ENCODE assay signal across 26 cellular contexts in the genomic region with DNA sequence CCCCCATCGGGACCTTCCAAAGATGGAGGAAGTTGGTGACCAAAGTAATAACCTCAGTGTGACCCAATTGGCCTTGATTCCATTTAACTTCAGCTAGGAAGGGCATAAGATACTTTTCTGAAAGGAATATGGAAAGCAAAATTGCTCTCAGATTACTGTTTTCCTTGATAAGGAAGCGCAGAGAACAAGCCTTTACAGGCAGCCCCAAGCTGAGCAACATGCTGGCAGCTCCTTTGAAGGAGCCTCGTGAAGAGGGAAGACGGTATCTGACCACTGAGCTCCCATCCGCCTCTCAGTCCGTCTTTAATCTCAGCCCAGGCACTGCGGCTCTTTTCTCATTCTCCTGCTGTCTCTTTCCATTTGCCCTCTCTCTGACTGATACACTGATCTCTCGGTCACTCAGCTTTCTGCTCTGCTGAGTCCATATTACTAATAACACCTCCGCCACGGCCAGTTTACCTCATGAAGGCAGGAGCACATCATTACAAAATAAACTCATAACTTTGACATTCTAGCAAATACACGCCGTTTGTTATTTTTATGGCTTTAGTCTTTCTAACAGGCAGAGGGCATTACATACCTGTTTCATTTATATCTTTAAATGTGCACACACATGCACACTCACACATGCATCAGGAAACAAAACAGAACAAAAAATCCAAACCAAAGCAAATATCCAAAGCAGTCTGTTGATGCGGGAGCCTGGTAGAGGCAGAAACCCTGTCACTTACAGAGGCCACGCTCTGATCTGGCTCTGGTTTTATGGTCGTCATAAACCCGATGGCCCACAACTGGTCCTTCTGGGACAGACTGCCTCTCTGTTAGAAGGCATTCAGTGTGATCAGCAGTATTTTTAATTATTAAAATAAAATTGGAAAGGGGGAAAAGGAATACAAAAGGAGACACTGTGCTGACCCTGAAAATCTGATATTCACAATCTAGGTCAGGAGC.
DNase-seq lines count a peak whose midpoint lies in the region; ATAC-seq, FAIRE-seq and TF ChIP-seq lines count a peak whose summit lies in the region.
"Had no signal": no experiment of that assay in that cellular context is flagged by ENCODE, and none has a peak within 500 bp of the region (broad histone marks: within the 10 kb centered on the region; RNA-seq: fewer than 3 reads in every experiment).

No MANE protein-coding gene starts in this region.

- peaks cover 13% of the 10 kb centered on the region for H3K36me3 Mint-ChIP-seq in GM23338 (ENCODE audit: low read depth)

- H3K4me1 ChIP-seq in GM23338 (ENCODE audit: insufficient read depth) (peaks cover 51% of the 10 kb centered on the region), kidney (ENCODE audit: control insufficient read depth in 1 of 2, insufficient read depth in 1 of 2, low read depth in 1 of 2, low read length in 2 of 2) (peaks cover 8 to 13% of the 10 kb centered on the region in 2 donors), parathyroid adenoma (peaks cover 43% of the 10 kb centered on the region)
- H3K4me1 ChIP-seq: pancreas, thyroid gland had no signal

- peak overlapping the region; percentile 58 for H3K27ac ChIP-seq in GM23338 (ENCODE audit: low read depth)
- H3K27ac ChIP-seq in kidney (ENCODE audit: low read depth in 2 of 2, low read length in 2 of 2), result peak overlapping the region; percentile 3 to 52
- H3K27ac ChIP-seq in parathyroid adenoma, result peak overlapping the region; percentile 91
- H3K27ac ChIP-seq: adrenal gland, heart right ventricle, pancreas, SK-N-MC, thyroid gland had no signal

- H3K27me3 Mint-ChIP-seq in GM23338 (ENCODE audit: insufficient read depth, low read depth, poor library complexity), result peaks cover 8% of the 10 kb centered on the region
- H3K27me3 Mint-ChIP-seq: CD4-positive, CD25-positive, alpha-beta regulatory T cell; naive thymus-derived CD8-positive, alpha-beta T cell; stimulated activated naive CD8-positive, alpha-beta T cell treated with anti-CD3 and anti-CD28 coated beads, Interleukin-15, Interleukin-2, amounts not matched to agents 100 ng/mL and 50 ng/mL, for 24 hours; T-helper 17 cell had no signal

- peak; percentile 49 for ATAC-seq in GM23338
- ATAC-seq: heart right ventricle; left lobe of liver; naive thymus-derived CD8-positive, alpha-beta T cell; sciatic nerve; T-helper 17 cell had no signal

- H3K9ac ChIP-seq in kidney (ENCODE audit: low read length in 2 of 2), result no peak overlapping the region
- no peak overlapping the region for H3K9ac ChIP-seq in parathyroid adenoma

- H3K9me3 ChIP-seq in kidney (ENCODE audit: control insufficient read depth in 1 of 2, low read length in 2 of 2), result no peaks in the 10 kb centered on the region
- H3K9me3 ChIP-seq in parathyroid adenoma (ENCODE audit: control insufficient read depth, low read length), result no peaks in the 10 kb centered on the region
- H3K9me3 ChIP-seq: adrenal gland, heart right ventricle, pancreas, thyroid gland had no signal

- FAIRE-seq in kidney (lab: Jason Lieb, UNC), result no peak
- FAIRE-seq: pancreas had no signal

- H3K79me2 ChIP-seq in GM23338 (replicated peaks; ENCODE audit: insufficient read depth), result no peaks in the 10 kb centered on the region
- H3K79me2 ChIP-seq in parathyroid adenoma, result no peaks in the 10 kb centered on the region

- no peak overlapping the region for H3K4me3 Mint-ChIP-seq in GM23338
- H3K4me3 Mint-ChIP-seq: CD4-positive, CD25-positive, alpha-beta regulatory T cell; HFFc6; naive thymus-derived CD8-positive, alpha-beta T cell; stimulated activated naive CD8-positive, alpha-beta T cell treated with anti-CD3 and anti-CD28 coated beads, Interleukin-15, Interleukin-2, amounts not matched to agents 100 ng/mL and 50 ng/mL, for 24 hours; T-helper 17 cell had no signal

- no peaks in the 10 kb centered on the region for H3K9me3 Mint-ChIP-seq in GM23338
- H3K9me3 Mint-ChIP-seq: CD4-positive, CD25-positive, alpha-beta regulatory T cell; HFFc6; naive thymus-derived CD8-positive, alpha-beta T cell; stimulated activated naive CD8-positive, alpha-beta T cell treated with anti-CD3 and anti-CD28 coated beads, Interleukin-15, Interleukin-2, amounts not matched to agents 100 ng/mL and 50 ng/mL, for 24 hours had no signal

- intact Hi-C loops in kidney (cut with DNase I), result no loop called here

- H3F3A ChIP-seq in GM23338 (replicated peaks; ENCODE audit: low read depth), result peaks cover 8% of the 10 kb centered on the region; the same call in 1 of the 2 replicates

- DNase-seq in GM23338 (ENCODE audit: low spot score), result no peak
- peak; percentile 11 for DNase-seq in amniotic epithelial cell (ENCODE audit: low read depth)
- no peak for DNase-seq in kidney
- no peak for DNase-seq in NCI-H2171 treated with DMSO at 0.1 percent for 48 hours (lab: John Stamatoyannopoulos, UW)
- DNase-seq in activated CD8-positive, alpha-beta memory T cell treated with anti-CD3 and anti-CD28 coated beads, Interleukin-2, amount 50 U/mL, for 4 hours, result no peak
- DNase-seq in amygdala (lab: John Stamatoyannopoulos, UW), result no peak
- DNase-seq in NCI-H524 treated with DMSO at 0.1 percent for 48 hours (lab: John Stamatoyannopoulos, UW), result no peak
- DNase-seq: activated CD4-positive, alpha-beta T cell treated with anti-CD3 and anti-CD28 coated beads for 48 hours; activated naive CD4-positive, alpha-beta T cell treated with Interleukin-2 at 50 U/mL for 16 hours; activated T-cell treated with anti-CD3 and anti-CD28 coated beads, Interleukin-2, amount 50 U/mL, for 48 hours; adrenal gland; CD4-positive, CD25-positive, alpha-beta regulatory T cell; heart right ventricle; HFFc6; MV-4-11; naive thymus-derived CD8-positive, alpha-beta T cell; NCI-H1694; NCI-H774; pancreas; T-helper 17 cell; thyroid gland had no signal

- H3K4me1 Mint-ChIP-seq in GM23338, result peaks cover 52% of the 10 kb centered on the region

- no peak overlapping the region for H3K4me3 ChIP-seq in GM23338
- H3K4me3 ChIP-seq in kidney (ENCODE audit: low read length in 2 of 2), result peak overlapping the region; percentile 9 to 23
- no peak overlapping the region for H3K4me3 ChIP-seq in parathyroid adenoma (ENCODE audit: low read depth, low read length)
- H3K4me3 ChIP-seq: adrenal gland, heart right ventricle, pancreas, SK-N-MC, thyroid gland had no signal

- no peak overlapping the region for H2AFZ ChIP-seq in GM23338
- peak overlapping the region; percentile 52 for H2AFZ ChIP-seq in parathyroid adenoma

- TF ChIP-seq CTCF in GM23338 (conservative IDR thresholded peaks at IDR 0.05; ENCODE audit: low read depth in 2 of 2) (no peak), kidney (IDR thresholded peaks at IDR 0.05; ENCODE audit: borderline replicate concordance, extremely low read depth, insufficient read depth) (no peak), parathyroid adenoma (IDR thresholded peaks at IDR 0.05) (no peak)

- H3K27me3 ChIP-seq in GM23338 (ENCODE audit: insufficient read depth) (no peaks in the 10 kb centered on the region), parathyroid adenoma (ENCODE audit: control insufficient read depth, insufficient read depth, low read length) (no peaks in the 10 kb centered on the region)
- H3K27me3 ChIP-seq: adrenal gland, heart right ventricle, pancreas, thyroid gland had no signal

- H3K36me3 ChIP-seq in GM23338 (ENCODE audit: insufficient read depth), result peaks cover 20% of the 10 kb centered on the region
- peaks cover 0 to 9% of the 10 kb centered on the region in 2 donors for H3K36me3 ChIP-seq in kidney (ENCODE audit: control insufficient read depth in 1 of 2, insufficient read depth in 2 of 2, low read length in 2 of 2)
- no peaks in the 10 kb centered on the region for H3K36me3 ChIP-seq in parathyroid adenoma (ENCODE audit: control insufficient read depth, insufficient read depth, low read length)
- H3K36me3 ChIP-seq: pancreas had no signal

- no peaks in the 10 kb centered on the region for H3K9me2 ChIP-seq in GM23338 (ENCODE audit: insufficient read depth)

- no peaks in the 10 kb centered on the region for H4K20me1 ChIP-seq in GM23338 (replicated peaks; ENCODE audit: insufficient read depth)

- H3K4me2 ChIP-seq in GM23338 (no peak overlapping the region), parathyroid adenoma (ENCODE audit: low read length) (no peak overlapping the region)

- H3K27ac Mint-ChIP-seq in GM23338, result peak overlapping the region; percentile 80
- H3K27ac Mint-ChIP-seq: HFFc6; stimulated activated naive CD8-positive, alpha-beta T cell treated with anti-CD3 and anti-CD28 coated beads, Interleukin-15, Interleukin-2, amounts not matched to agents 100 ng/mL and 50 ng/mL, for 24 hours; T-helper 17 cell had no signal

TF ChIP-seq in GM23338, 12 proteins besides CTCF, POLR2A, EP300 and RAD21 (continues in another document):
- TF ChIP-seq, protein P1, sequence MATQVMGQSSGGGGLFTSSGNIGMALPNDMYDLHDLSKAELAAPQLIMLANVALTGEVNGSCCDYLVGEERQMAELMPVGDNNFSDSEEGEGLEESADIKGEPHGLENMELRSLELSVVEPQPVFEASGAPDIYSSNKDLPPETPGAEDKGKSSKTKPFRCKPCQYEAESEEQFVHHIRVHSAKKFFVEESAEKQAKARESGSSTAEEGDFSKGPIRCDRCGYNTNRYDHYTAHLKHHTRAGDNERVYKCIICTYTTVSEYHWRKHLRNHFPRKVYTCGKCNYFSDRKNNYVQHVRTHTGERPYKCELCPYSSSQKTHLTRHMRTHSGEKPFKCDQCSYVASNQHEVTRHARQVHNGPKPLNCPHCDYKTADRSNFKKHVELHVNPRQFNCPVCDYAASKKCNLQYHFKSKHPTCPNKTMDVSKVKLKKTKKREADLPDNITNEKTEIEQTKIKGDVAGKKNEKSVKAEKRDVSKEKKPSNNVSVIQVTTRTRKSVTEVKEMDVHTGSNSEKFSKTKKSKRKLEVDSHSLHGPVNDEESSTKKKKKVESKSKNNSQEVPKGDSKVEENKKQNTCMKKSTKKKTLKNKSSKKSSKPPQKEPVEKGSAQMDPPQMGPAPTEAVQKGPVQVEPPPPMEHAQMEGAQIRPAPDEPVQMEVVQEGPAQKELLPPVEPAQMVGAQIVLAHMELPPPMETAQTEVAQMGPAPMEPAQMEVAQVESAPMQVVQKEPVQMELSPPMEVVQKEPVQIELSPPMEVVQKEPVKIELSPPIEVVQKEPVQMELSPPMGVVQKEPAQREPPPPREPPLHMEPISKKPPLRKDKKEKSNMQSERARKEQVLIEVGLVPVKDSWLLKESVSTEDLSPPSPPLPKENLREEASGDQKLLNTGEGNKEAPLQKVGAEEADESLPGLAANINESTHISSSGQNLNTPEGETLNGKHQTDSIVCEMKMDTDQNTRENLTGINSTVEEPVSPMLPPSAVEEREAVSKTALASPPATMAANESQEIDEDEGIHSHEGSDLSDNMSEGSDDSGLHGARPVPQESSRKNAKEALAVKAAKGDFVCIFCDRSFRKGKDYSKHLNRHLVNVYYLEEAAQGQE (IDR thresholded peaks at IDR 0.05; ENCODE audit: unreplicated experiment), result no peak
- TF ChIP-seq ETS1 (IDR thresholded peaks at IDR 0.05), result no peak

Comparison
In these comparisons a context has a peak if more than half of its experiments do, and no peak if none do; other contexts are left out.
1. H3K27ac ChIP-seq: peak in every context shown above with its lines; median percentile 91 in parathyroid adenoma; 58 in GM23338; 28 in kidney.
2. H3K4me3 ChIP-seq: peak in kidney (2 of 2); none in GM23338 (single experiment) and parathyroid adenoma (single experiment).